In genomic region chr12:70367268-70368141, GRCh38 we compare ENCODE assay signal across 8 cellular contexts. TPM values are rescaled to one million over a fixed set of nuclear protein-coding genes. Genes with fewer than 3 reads are reported as not detected.
DNase-seq lines count a peak whose midpoint lies in the region; ATAC-seq and FAIRE-seq lines count a peak whose summit lies in the region.

No MANE protein-coding gene starts in this region.

- no peaks in the 10 kb centered on the region for H3K36me3 Mint-ChIP-seq in activated CD4-positive, alpha-beta T cell treated with anti-CD3 and anti-CD28 coated beads for 36 hours (ENCODE audit: low read depth)
- H3K36me3 Mint-ChIP-seq in activated T-helper 17 cell treated with anti-CD3 and anti-CD28 coated beads, Interleukin-2, amount 50 U/mL, for 72 hours (ENCODE audit: low read depth) = no peaks in the 10 kb centered on the region

- H3K4me3 ChIP-seq in iPS-15b (ENCODE audit: low read depth, low read length) (peak overlapping the region; percentile 68), skeletal muscle tissue (ENCODE audit: low read length in 3 of 3) (peak overlapping the region; percentile 65 to 85 (median 85))

- H3K4me1 Mint-ChIP-seq in activated CD4-positive, alpha-beta T cell treated with anti-CD3 and anti-CD28 coated beads for 36 hours = peaks cover 17% of the 10 kb centered on the region
- H3K4me1 Mint-ChIP-seq in activated T-helper 17 cell treated with anti-CD3 and anti-CD28 coated beads, Interleukin-2, amount 50 U/mL, for 72 hours = no peaks in the 10 kb centered on the region

- intact Hi-C loops in activated CD4-positive, alpha-beta T cell treated with anti-CD3 and anti-CD28 coated beads for 36 hours (cut with DNase I, micrococcal nuclease) = loop anchor here in 1 of 2 experiments (2.0 to 5.0 kb wide), 4 partner anchors 629 to 1320 kb away; partner anchors contain the start of genes CCT2, CPSF6, RAB3IP and TMEM19

- peak overlapping the region; percentile 82 for H3K9ac ChIP-seq in iPS-15b (ENCODE audit: low read depth, low read length)
- H3K9ac ChIP-seq in skeletal muscle tissue (ENCODE audit: low read depth in 1 of 3, low read length in 3 of 3) = peak overlapping the region; percentile 45 to 66 (median 51)

- H3K9me3 ChIP-seq in iPS-15b (ENCODE audit: control insufficient read depth, insufficient read depth, low read length) = no peaks in the 10 kb centered on the region
- H3K9me3 ChIP-seq in skeletal muscle tissue (ENCODE audit: control insufficient read depth in 3 of 3, low read length in 3 of 3) = no peaks in the 10 kb centered on the region

- H3K36me3 ChIP-seq in iPS-15b (ENCODE audit: control insufficient read depth, insufficient read depth, low read length) = no peaks in the 10 kb centered on the region
- no peaks in the 10 kb centered on the region for H3K36me3 ChIP-seq in skeletal muscle tissue (ENCODE audit: control insufficient read depth in 3 of 3, insufficient read depth in 3 of 3, low read length in 3 of 3)

- H3K27me3 ChIP-seq in iPS-15b (ENCODE audit: control insufficient read depth, insufficient read depth, low read length) = peaks cover 14% of the 10 kb centered on the region
- H3K27me3 ChIP-seq in skeletal muscle tissue (ENCODE audit: control insufficient read depth in 3 of 3, insufficient read depth in 3 of 3, low read length in 3 of 3) = peaks cover 10 to 28% (median 25%) of the 10 kb centered on the region in 3 donors

- peaks cover 6% of the 10 kb centered on the region for H3K27me3 Mint-ChIP-seq in activated CD4-positive, alpha-beta T cell treated with anti-CD3 and anti-CD28 coated beads for 36 hours
- peaks cover 16% of the 10 kb centered on the region for H3K27me3 Mint-ChIP-seq in activated T-helper 17 cell treated with anti-CD3 and anti-CD28 coated beads, Interleukin-2, amount 50 U/mL, for 72 hours

- no peak for FAIRE-seq in HTR-8/SVneo (lab: Jason Lieb, UNC)

- peak overlapping the region; percentile 86 for H3K4me3 Mint-ChIP-seq in activated CD4-positive, alpha-beta T cell treated with anti-CD3 and anti-CD28 coated beads for 36 hours
- peak overlapping the region; percentile 96 for H3K4me3 Mint-ChIP-seq in activated T-helper 17 cell treated with anti-CD3 and anti-CD28 coated beads, Interleukin-2, amount 50 U/mL, for 72 hours

- H3K27ac Mint-ChIP-seq in activated CD4-positive, alpha-beta T cell treated with anti-CD3 and anti-CD28 coated beads for 36 hours = peak overlapping the region; percentile 34
- no peak overlapping the region for H3K27ac Mint-ChIP-seq in activated T-helper 17 cell treated with anti-CD3 and anti-CD28 coated beads, Interleukin-2, amount 50 U/mL, for 72 hours

- POLR2A ChIA-PET in activated CD4-positive, alpha-beta T cell treated with anti-CD3 and anti-CD28 coated beads for 36 hours (lab: Charles Lee) = no interaction called here

- no peaks in the 10 kb centered on the region for H3K9me3 Mint-ChIP-seq in activated CD4-positive, alpha-beta T cell treated with anti-CD3 and anti-CD28 coated beads for 36 hours (ENCODE audit: low read depth)
- no peaks in the 10 kb centered on the region for H3K9me3 Mint-ChIP-seq in activated T-helper 17 cell treated with anti-CD3 and anti-CD28 coated beads, Interleukin-2, amount 50 U/mL, for 72 hours

- no peak for ATAC-seq in activated CD4-positive, alpha-beta T cell treated with anti-CD3 and anti-CD28 coated beads for 36 hours
- ATAC-seq in activated T-helper 17 cell treated with anti-CD3 and anti-CD28 coated beads, Interleukin-2, amount 50 U/mL, for 72 hours (replicated peaks) = no peak
- no peak for ATAC-seq in HG02759 (IDR thresholded peaks at IDR 0.05; ENCODE audit: unreplicated experiment)

- DNase-seq in activated CD4-positive, alpha-beta T cell treated with anti-CD3 and anti-CD28 coated beads for 36 hours = no peak
- no peak for DNase-seq in activated CD4-positive, alpha-beta T cell treated with anti-CD3 and anti-CD28 coated beads for 1 hour
- no peak for DNase-seq in NCI-H2081 treated with DMSO at 0.1 percent for 48 hours (lab: John Stamatoyannopoulos, UW)
- DNase-seq in HTR-8/SVneo (ENCODE audit: insufficient read length, low spot score) = no peak

- peaks cover 3% of the 10 kb centered on the region for H3K4me1 ChIP-seq in iPS-15b (ENCODE audit: control insufficient read depth, insufficient read depth, low read length)
- H3K4me1 ChIP-seq in skeletal muscle tissue (ENCODE audit: control insufficient read depth in 3 of 3, insufficient read depth in 3 of 3, low read length in 3 of 3) = peaks cover 15 to 18% (median 17%) of the 10 kb centered on the region in 3 donors

- CTCF ChIA-PET in activated CD4-positive, alpha-beta T cell treated with anti-CD3 and anti-CD28 coated beads for 36 hours (lab: Charles Lee) = interaction anchor here (1.6 to 1.7 kb wide), 2 partner anchors 123 to 466 kb away, joined by 3 read pairs; no protein-coding TSS in a partner anchor

- no peak overlapping the region for H3K27ac ChIP-seq in skeletal muscle tissue (ENCODE audit: low read depth, low read length)

RNA-seq across cellular contexts. Expression of gene KCNMB4, which starts 1.4 kb away (rescaled TPM):
- 1 to 10 TPM in 1 of 2 experiments, under 1 TPM in 1; 0.94 to 2.1 TPM for total RNA-seq in activated CD4-positive, alpha-beta T cell treated with anti-CD3 and anti-CD28 coated beads for 36 hours
- 1 to 10 TPM; 1.2 to 1.3 TPM for total RNA-seq in activated T-helper 17 cell treated with anti-CD3 and anti-CD28 coated beads, Interleukin-2, amount 50 U/mL, for 72 hours
- 6.3 TPM for total RNA-seq in skeletal muscle tissue
